Comparison of ENCODE assay signal across 8 cellular contexts in genomic region chr1:59976194-59977074, GRCh38. TPM values are rescaled to one million over a fixed set of nuclear protein-coding genes. Genes with fewer than 3 reads are reported as not detected.
A peak's percentile ranks its signal among the peaks of the same experiment; 100 is the strongest.
DNase-seq lines count a peak whose midpoint lies in the region; FAIRE-seq and TF ChIP-seq lines count a peak whose summit lies in the region.

No MANE protein-coding gene starts in this region.

- no peak overlapping the region for H2BK5ac ChIP-seq in trophoblast cell (ENCODE audit: low read depth, low read length, poor library complexity)

- peaks cover 5% of the 10 kb centered on the region for H3K27me3 Mint-ChIP-seq in glutamatergic neuron (ENCODE audit: unreplicated experiment)
- H3K27me3 Mint-ChIP-seq in T-helper 2 cell treated with Interferon-gamma antibody and Interleukin-4, amounts not matched to agents 5 μg/mL and 100 μg/mL, for 36 hours (ENCODE audit: low read depth), result peaks cover 9% of the 10 kb centered on the region

- no peak overlapping the region for H3K9ac ChIP-seq in trophoblast cell (ENCODE audit: low read length)

- H3K27me3 ChIP-seq in AG04450 (ENCODE audit: control insufficient read depth, insufficient read depth, low read length) (peaks cover 32% of the 10 kb centered on the region), trophoblast cell (ENCODE audit: insufficient read depth, low read length) (no peaks in the 10 kb centered on the region)

- FAIRE-seq in GM18507 (lab: Jason Lieb, UNC), result peak; percentile 63

- no peak overlapping the region for H2AFZ ChIP-seq in trophoblast cell (ENCODE audit: insufficient read depth, low read length, poor library complexity)

- H3K27ac ChIP-seq in AG04450 (ENCODE audit: low read depth, low read length), result no peak overlapping the region
- no peak overlapping the region for H3K27ac ChIP-seq in trophoblast cell (ENCODE audit: low read depth, low read length)

- H3K4me3 ChIP-seq in AG04450 (ENCODE audit: low read depth, low read length) (no peak overlapping the region), trophoblast cell (ENCODE audit: low read depth, low read length) (no peak overlapping the region)
- no peak overlapping the region for H3K4me3 ChIP-seq in Jurkat, Clone E6-1 (ENCODE audit: low read length)

- no peak overlapping the region for H2BK120ac ChIP-seq in trophoblast cell (ENCODE audit: insufficient read depth, low read length, poor library complexity)

- H2BK12ac ChIP-seq in trophoblast cell (ENCODE audit: low read length), result no peak overlapping the region

- no peak overlapping the region for H3K27ac Mint-ChIP-seq in glutamatergic neuron (ENCODE audit: unreplicated experiment)
- H3K27ac Mint-ChIP-seq in T-helper 2 cell treated with Interferon-gamma antibody and Interleukin-4, amounts not matched to agents 5 μg/mL and 100 μg/mL, for 36 hours, result no peak overlapping the region

- H3K9me3 ChIP-seq in AG04450 (ENCODE audit: control insufficient read depth, insufficient read depth, low read length) (no peaks in the 10 kb centered on the region), trophoblast cell (ENCODE audit: insufficient read depth, low read depth, low read length) (no peaks in the 10 kb centered on the region)

- H3K23ac ChIP-seq in trophoblast cell (ENCODE audit: low read length), result no peak overlapping the region

- H4K8ac ChIP-seq in trophoblast cell (ENCODE audit: low read depth, low read length), result no peak overlapping the region

- H3K18ac ChIP-seq in trophoblast cell (ENCODE audit: low read length), result no peak overlapping the region

- no peak for DNase-seq in AG04450 (ENCODE audit: low read depth, low spot score)
- DNase-seq in GM18507 (ENCODE audit: extremely low spot score, insufficient read length, low read depth), result peak; percentile 20
- peak; percentile 28 for DNase-seq in Jurkat, Clone E6-1 (ENCODE audit: low read depth, low spot score)
- DNase-seq in OCI-M1 (lab: John Stamatoyannopoulos, UW), result peak; percentile 72
- peak; percentile 40 for DNase-seq in activated naive CD4-positive, alpha-beta T cell treated with Interleukin-2 at 50 U/mL for 16 hours
- peak; percentile 83 for DNase-seq in glutamatergic neuron
- DNase-seq in trophoblast cell, result peak; percentile 26 to 81
- DNase-seq in T-helper 2 cell treated with Interferon-gamma antibody and Interleukin-4, amounts not matched to agents 5 μg/mL and 100 μg/mL, for 36 hours (ENCODE audit: low spot score), result no peak

- H2AK5ac ChIP-seq in trophoblast cell (ENCODE audit: low read length), result no peak overlapping the region

- H4K12ac ChIP-seq in trophoblast cell (ENCODE audit: low read depth, low read length), result no peak overlapping the region

- H3K36me3 ChIP-seq in trophoblast cell (ENCODE audit: control insufficient read depth in 1 of 2, insufficient read depth in 2 of 2, low read length in 2 of 2), result no peaks in the 10 kb centered on the region

- H3K79me1 ChIP-seq in trophoblast cell (ENCODE audit: low read length), result no peaks in the 10 kb centered on the region

- no peaks in the 10 kb centered on the region for H3K4me1 ChIP-seq in trophoblast cell (ENCODE audit: control insufficient read depth in 1 of 2, insufficient read depth in 2 of 2, low read length in 2 of 2)

- H3K79me2 ChIP-seq in trophoblast cell (ENCODE audit: control insufficient read depth, insufficient read depth, low read length, poor library complexity), result no peaks in the 10 kb centered on the region

- H3K36me3 Mint-ChIP-seq in glutamatergic neuron (ENCODE audit: unreplicated experiment), result no peaks in the 10 kb centered on the region
- H3K36me3 Mint-ChIP-seq in T-helper 2 cell treated with Interferon-gamma antibody and Interleukin-4, amounts not matched to agents 5 μg/mL and 100 μg/mL, for 36 hours (ENCODE audit: low read depth), result no peaks in the 10 kb centered on the region

- POLR2A ChIA-PET in AG04450 (lab: Yijun Ruan, JAX), result no interaction called here

- no peak overlapping the region for H4K91ac ChIP-seq in trophoblast cell (ENCODE audit: low read depth, low read length)

- TF ChIP-seq CTCF in AG04450 (IDR thresholded peaks at IDR 0.05; ENCODE audit: low read depth, low read length) (peak; percentile 86), glutamatergic neuron (IDR thresholded peaks at IDR 0.05; ENCODE audit: partially characterized antibody, unreplicated experiment) (peak; percentile 90)

- H3K4me3 Mint-ChIP-seq in glutamatergic neuron (ENCODE audit: unreplicated experiment), result peak overlapping the region; percentile 18
- no peak overlapping the region for H3K4me3 Mint-ChIP-seq in T-helper 2 cell treated with Interferon-gamma antibody and Interleukin-4, amounts not matched to agents 5 μg/mL and 100 μg/mL, for 36 hours

- H3K4ac ChIP-seq in trophoblast cell (ENCODE audit: low read depth, low read length), result no peak overlapping the region

- peaks cover 28% of the 10 kb centered on the region for H3K4me1 Mint-ChIP-seq in glutamatergic neuron (ENCODE audit: low read depth, unreplicated experiment)
- H3K4me1 Mint-ChIP-seq in T-helper 2 cell treated with Interferon-gamma antibody and Interleukin-4, amounts not matched to agents 5 μg/mL and 100 μg/mL, for 36 hours (ENCODE audit: low read depth), result peaks cover under 1% of the 10 kb centered on the region

- CTCF ChIA-PET in AG04450 (lab: Charles Lee), result interaction anchor here (0.6 to 5.3 kb wide), 25 partner anchors 9 to 1967 kb away, joined by 3 to 36 read pairs (median 4); no protein-coding TSS in a partner anchor

- no CpG with 5 or more reads among the region's 19 CpGs for WGBS in trophoblast cell (ENCODE audit: extremely low coverage, insufficient coverage, insufficient read length)

- no peak overlapping the region for H3K14ac ChIP-seq in trophoblast cell (ENCODE audit: low read length)

- peak overlapping the region; percentile 39 for H3K4me2 ChIP-seq in trophoblast cell (ENCODE audit: low read length)

- H3K9me3 Mint-ChIP-seq in glutamatergic neuron (ENCODE audit: unreplicated experiment), result peaks cover 6% of the 10 kb centered on the region
- H3K9me3 Mint-ChIP-seq in T-helper 2 cell treated with Interferon-gamma antibody and Interleukin-4, amounts not matched to agents 5 μg/mL and 100 μg/mL, for 36 hours, result no peaks in the 10 kb centered on the region

RNA-seq across cellular contexts. Expression of gene CYP2J2, which starts 49.9 kb away (rescaled TPM):
- polyA plus RNA-seq in AG04450 (2011; rRNA removed), result 0.06 and 0.10 TPM in 2 replicates
- 0.14 TPM in 1 of 2 replicates, not detected in the other for polyA minus RNA-seq in AG04450 (2011; rRNA and poly(A)+ RNA removed)
- polyA plus RNA-seq in Jurkat, Clone E6-1 (2012; ENCODE audit: insufficient read depth, insufficient read length), result 1.7 TPM
- total RNA-seq in glutamatergic neuron (ENCODE audit: unreplicated experiment), result not detected
- polyA plus RNA-seq in trophoblast cell (2013), result 12.7 and 13.1 TPM in 2 replicates

Comparison
In these comparisons a context has a peak if more than half of its experiments do, and no peak if none do; other contexts are left out.
1. DNase-seq: peak in GM18507 (single experiment), Jurkat, Clone E6-1 (single experiment), OCI-M1 (single experiment), activated naive CD4-positive, alpha-beta T cell treated with Interleukin-2 at 50 U/mL for 16 hours (single experiment), glutamatergic neuron (single experiment) and trophoblast cell (2 of 2); none in AG04450 (single experiment) and T-helper 2 cell treated with Interferon-gamma antibody and Interleukin-4, amounts not matched to agents 5 μg/mL and 100 μg/mL, for 36 hours (single experiment).